ENCODE assay signal across 38 cellular contexts in the genomic region with DNA sequence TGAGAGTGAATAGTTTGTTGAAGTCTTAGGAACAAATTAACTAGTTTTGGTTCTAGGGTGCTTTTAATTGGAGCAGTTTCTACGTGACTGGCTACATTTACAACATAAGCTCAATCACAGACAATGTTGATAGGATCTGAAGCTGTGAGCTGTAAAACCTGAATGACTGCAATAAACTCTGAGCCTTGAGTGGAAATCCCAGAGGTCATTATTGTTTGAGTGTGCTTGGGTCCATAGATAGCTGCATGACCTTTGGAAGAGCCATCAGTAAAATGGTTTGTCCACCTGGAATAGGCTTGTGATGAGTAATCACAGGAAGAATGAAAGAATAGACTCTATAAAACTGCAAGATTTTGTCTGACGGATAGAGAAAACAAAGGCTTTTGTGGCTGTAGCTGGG. TPM values are rescaled to one million over a fixed set of nuclear protein-coding genes. Genes with fewer than 3 reads are reported as not detected.
"Had no signal": no experiment of that assay in that cellular context is flagged by ENCODE, and none has a peak within 500 bp of the region (broad histone marks: within the 10 kb centered on the region; RNA-seq: fewer than 3 reads in every experiment).

No MANE protein-coding gene starts in this region.

- H3K36me3 Mint-ChIP-seq: activated CD4-positive, alpha-beta memory T cell treated with anti-CD3 and anti-CD28 coated beads for 36 hours; activated naive CD8-positive, alpha-beta T cell treated with anti-CD3 and anti-CD28 coated beads for 36 hours had no signal

- H3K27me3 ChIP-seq: brain microvascular endothelial cell, MG63, Peyer's patch had no signal

- H3K27me3 Mint-ChIP-seq: activated B cell treated with CpG ODN at 0.5 μM for 24 hours had no signal

- H3K9me3 Mint-ChIP-seq: activated B cell treated with CpG ODN at 0.5 μM for 24 hours; activated CD4-positive, alpha-beta memory T cell treated with anti-CD3 and anti-CD28 coated beads for 36 hours; activated naive CD8-positive, alpha-beta T cell treated with anti-CD3 and anti-CD28 coated beads for 36 hours had no signal

- H3K4me3 Mint-ChIP-seq: activated B cell treated with CpG ODN at 0.5 μM for 24 hours; activated CD4-positive, alpha-beta memory T cell treated with anti-CD3 and anti-CD28 coated beads for 36 hours; activated CD8-positive, alpha-beta memory T cell treated with anti-CD3 and anti-CD28 coated beads, Interleukin-2, amount 10 ng/mL, durations not matched to agents 7 days and 5 days; activated naive CD8-positive, alpha-beta T cell treated with anti-CD3 and anti-CD28 coated beads for 36 hours had no signal

- H3K4me3 ChIP-seq: MG63, Peyer's patch had no signal

- DNase-seq: activated B cell treated with CpG ODN at 0.5 μM for 24 hours; activated CD4-positive, alpha-beta memory T cell treated with anti-CD3 and anti-CD28 coated beads for 36 hours; activated CD4-positive, alpha-beta T cell treated with anti-CD3 and anti-CD28 coated beads for 4 hours; activated CD4-positive, alpha-beta T cell treated with anti-CD3 and anti-CD28 coated beads, Interleukin-2, amount 50 U/mL, for 1 hour; activated CD4-positive, CD25-positive, alpha-beta regulatory T cell treated with anti-CD3 and anti-CD28 coated beads, Interleukin-2, amount 50 U/mL, for 72 hours; activated CD8-positive, alpha-beta memory T cell treated with anti-CD3 and anti-CD28 coated beads for 24 hours; activated CD8-positive, alpha-beta memory T cell treated with anti-CD3 and anti-CD28 coated beads, Interleukin-2, amount 10 ng/mL, durations not matched to agents 7 days and 5 days; activated CD8-positive, alpha-beta memory T cell treated with anti-CD3 and anti-CD28 coated beads, Interleukin-2, amount 50 U/mL, for 48 hours; activated effector memory CD4-positive, alpha-beta T cell treated with Interleukin-2 at 50 U/mL for 16 hours; activated naive CD4-positive, alpha-beta T cell treated with anti-CD3 and anti-CD28 coated beads, Interleukin-2, amount 50 U/mL, for 16 hours; activated naive CD8-positive, alpha-beta T cell treated with anti-CD3 and anti-CD28 coated beads for 36 hours; activated T-cell treated with anti-CD3 and anti-CD28 coated beads, Interleukin-2, amount 50 U/mL, for 48 hours; amniotic stem cell; aorta; brain microvascular endothelial cell; central memory CD4-positive, alpha-beta T cell; Kasumi-1; KBM-7; MG63; NCI-H1048; NCI-H1105 treated with DMSO at 0.1 percent for 48 hours; NCI-H1436; NCI-H1694 treated with DMSO at 0.1 percent for 48 hours; NCI-H2029; NCI-H345; NCI-H526; NCI-H748 treated with DMSO at 0.1 percent for 48 hours; NK-92 treated with Interleukin-12 subunit alpha and Interleukin-12 subunit beta, amount 100 ng/mL, for 24 hours; PC-3; Peyer's patch; RPMI8226; SHP77 treated with DMSO at 0.1 percent for 48 hours; SW 1271; T-helper 1 cell; T-helper 2 cell; T-helper 9 cell had no signal

- H3K4me1 Mint-ChIP-seq: activated naive CD8-positive, alpha-beta T cell treated with anti-CD3 and anti-CD28 coated beads for 36 hours had no signal

- H3K4me1 ChIP-seq: Peyer's patch had no signal

- H3K36me3 ChIP-seq: brain microvascular endothelial cell, MG63, Peyer's patch had no signal

- H3K27ac Mint-ChIP-seq: activated B cell treated with CpG ODN at 0.5 μM for 24 hours; activated CD4-positive, alpha-beta memory T cell treated with anti-CD3 and anti-CD28 coated beads for 36 hours; activated CD8-positive, alpha-beta memory T cell treated with anti-CD3 and anti-CD28 coated beads, Interleukin-2, amount 10 ng/mL, durations not matched to agents 7 days and 5 days; activated naive CD8-positive, alpha-beta T cell treated with anti-CD3 and anti-CD28 coated beads for 36 hours had no signal

- H3K9me3 ChIP-seq: MG63, Peyer's patch had no signal

- H3K27ac ChIP-seq: brain microvascular endothelial cell, Peyer's patch, VCaP had no signal

- ATAC-seq: activated CD8-positive, alpha-beta memory T cell treated with anti-CD3 and anti-CD28 coated beads, Interleukin-2, amount 10 ng/mL, durations not matched to agents 7 days and 5 days; PC-3 had no signal

RNA-seq across cellular contexts. Expression of gene HLA-DRB1, which starts 26.7 kb away (rescaled TPM):
- total RNA-seq: PC-3 had no signal

RNA-seq across cellular contexts. Expression of gene HLA-DRB5, which starts 32.8 kb away (rescaled TPM):
- total RNA-seq: NCI-H460, PC-3 had no signal
